ENCODE assay signal across 9 cellular contexts in the genomic region with DNA sequence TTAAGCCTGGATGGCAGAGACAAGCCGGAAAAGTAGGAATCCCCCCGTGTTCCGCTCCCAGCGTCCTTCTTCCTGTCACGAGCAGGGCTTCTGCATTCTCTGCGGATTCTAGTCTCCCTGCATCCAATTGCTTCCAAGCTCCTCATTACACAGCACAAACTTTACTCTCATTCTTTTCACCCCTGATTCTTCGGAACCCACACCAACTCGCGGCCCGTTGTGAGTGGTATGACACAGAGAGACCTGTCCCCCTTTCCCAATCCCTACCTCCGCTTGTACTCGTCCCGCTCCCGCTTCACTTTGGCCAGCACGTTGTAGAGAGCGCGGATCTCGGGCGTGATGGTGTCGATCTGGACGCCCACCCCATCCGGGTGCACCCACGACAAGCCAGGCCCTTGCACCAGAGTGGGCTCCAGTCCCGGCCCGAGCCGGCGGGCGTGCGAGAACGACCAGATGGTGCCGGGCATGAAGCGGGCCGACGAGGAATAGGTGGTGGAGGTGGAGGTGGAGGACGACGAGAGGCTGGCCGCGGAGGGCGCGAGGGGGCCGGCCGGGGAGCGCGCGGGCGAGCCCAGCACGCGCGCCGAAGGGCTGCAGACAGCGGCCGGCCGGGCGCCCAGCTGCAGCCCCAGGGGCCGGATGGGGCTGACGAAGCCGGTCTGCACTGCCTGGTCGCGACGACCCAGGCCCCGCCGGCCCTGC. TPM values are rescaled to one million over a fixed set of nuclear protein-coding genes. Genes with fewer than 3 reads are reported as not detected.
A peak's percentile ranks its signal among the peaks of the same experiment; 100 is the strongest.
DNase-seq lines count a peak whose midpoint lies in the region; TF ChIP-seq lines count a peak whose summit lies in the region.
"Had no signal": no experiment of that assay in that cellular context is flagged by ENCODE, and none has a peak within 500 bp of the region (broad histone marks: within the 10 kb centered on the region; RNA-seq: fewer than 3 reads in every experiment).

No MANE protein-coding gene starts in this region.

- no TSS peak for BruUV-seq in Caco-2 (replicated peaks; lab: Mats Ljungman, UMichigan)

- H3K36me3 Mint-ChIP-seq in Caco-2 (ENCODE audit: insufficient read depth, unreplicated experiment) = peaks cover 46% of the 10 kb centered on the region

- H3K27ac ChIP-seq in HUES64 (ENCODE audit: low read depth, low read length) = no peak overlapping the region
- H3K27ac ChIP-seq: epithelial cell of prostate had no signal

- no peaks in the 10 kb centered on the region for H3K27me3 Mint-ChIP-seq in Caco-2 (ENCODE audit: insufficient read depth, unreplicated experiment)

- no peaks in the 10 kb centered on the region for H3K27me3 ChIP-seq in HUES64 (ENCODE audit: insufficient read depth, low read length)
- no peaks in the 10 kb centered on the region for H3K27me3 ChIP-seq in mononuclear cell (ENCODE audit: insufficient read depth, low read length)
- no peaks in the 10 kb centered on the region for H3K27me3 ChIP-seq in Caco-2 (replicated peaks; ENCODE audit: control insufficient read depth, insufficient read depth, low read length)

- intact Hi-C loops in Caco-2 (cut with micrococcal nuclease; ENCODE audit: unreplicated experiment) = loop anchor here (5.0 kb wide), 1 partner anchor 142 kb away; no protein-coding TSS in a partner anchor

- peak overlapping the region; percentile 62 for H3K9ac ChIP-seq in HUES64 (ENCODE audit: low read depth, low read length)

- H3K4me3 Mint-ChIP-seq in Caco-2 (ENCODE audit: unreplicated experiment) = no peak overlapping the region

- no peaks in the 10 kb centered on the region for H3K9me3 Mint-ChIP-seq in Caco-2 (ENCODE audit: unreplicated experiment)

- no peak overlapping the region for H3K27ac Mint-ChIP-seq in Caco-2 (ENCODE audit: unreplicated experiment)

- peak overlapping the region; percentile 80 for H3K4me3 ChIP-seq in HUES64 (ENCODE audit: low read length)
- H3K4me3 ChIP-seq in cardiac fibroblast (replicated peaks in 1 of 2; ENCODE audit: low read depth in 2 of 2, low read length in 2 of 2) = peak overlapping the region; percentile 79 to 89
- H3K4me3 ChIP-seq in mononuclear cell (ENCODE audit: low read length) = peak overlapping the region; percentile 88
- no peak overlapping the region for H3K4me3 ChIP-seq in Caco-2 (ENCODE audit: low read depth, low read length)

- POLR2A ChIA-PET in Caco-2 (lab: Charles Lee) = interaction anchor here (3.6 kb wide), 1 partner anchor 21 kb away, joined by 24 read pairs; a partner anchor contains a TSS

- DNase-seq in stimulated activated CD4-positive, alpha-beta T cell treated with anti-CD3 and anti-CD28 coated beads, Interleukin-12 subunit alpha, Interleukin-12 subunit beta, amount 100 ng/mL, for 4 hours = peak; percentile 17
- DNase-seq in stimulated activated CD4-positive, alpha-beta T cell treated with anti-CD3 and anti-CD28 coated beads, Interleukin-1b, Interleukin-23, amount 100 ng/mL, for 48 hours = no peak
- DNase-seq in cardiac fibroblast (ENCODE audit: low read depth in 2 of 2) (peak in 1 of 2 donors; percentile 27), NCI-H2227 (lab: John Stamatoyannopoulos, UW; ENCODE audit: unreplicated experiment) (no peak), Caco-2 (no peak)
- no peak for DNase-seq in effector CD4-positive, alpha-beta T cell

- no peaks in the 10 kb centered on the region for H3K4me1 Mint-ChIP-seq in Caco-2 (ENCODE audit: low read depth, unreplicated experiment)

- WGBS in HUES64 = 2% methylated on average over 62 of the region's 62 CpGs

- peaks cover 43% of the 10 kb centered on the region for H3K36me3 ChIP-seq in HUES64 (ENCODE audit: insufficient read depth, low read length)
- peaks cover 6% of the 10 kb centered on the region; the same call in 1 of the 2 replicates for H3K36me3 ChIP-seq in Caco-2 (ENCODE audit: control insufficient read depth, insufficient read depth, low read length)

- no peaks in the 10 kb centered on the region for H3K9me3 ChIP-seq in HUES64 (ENCODE audit: insufficient read depth, low read depth, low read length)
- no peaks in the 10 kb centered on the region for H3K9me3 ChIP-seq in mononuclear cell (ENCODE audit: low read depth, low read length)
- no peaks in the 10 kb centered on the region for H3K9me3 ChIP-seq in Caco-2

- CTCF ChIA-PET in Caco-2 (lab: Charles Lee) = interaction anchor here (0.5 to 1.8 kb wide), 5 partner anchors 15 to 245 kb away, joined by 3 to 11 read pairs (median 3); a partner anchor contains a TSS

- peaks cover 13% of the 10 kb centered on the region; the same call in 1 of the 2 replicates for H3K4me1 ChIP-seq in HUES64 (ENCODE audit: insufficient read depth, low read length)
- H3K4me1 ChIP-seq in mononuclear cell (ENCODE audit: insufficient read depth, low read length) = peaks cover 70% of the 10 kb centered on the region
- peaks cover 7% of the 10 kb centered on the region; the same call in 1 of the 2 replicates for H3K4me1 ChIP-seq in Caco-2

- TF ChIP-seq CTCF in cardiac fibroblast (IDR thresholded peaks at IDR 0.05; ENCODE audit: low read depth, low read length) (no peak), Caco-2 (IDR thresholded peaks at IDR 0.05; ENCODE audit: insufficient read depth in 1 of 2, low read depth in 1 of 2, low read length in 1 of 2, severe bottlenecking in 1 of 2, unreplicated experiment in 1 of 2) (no peak)

RNA-seq across cellular contexts. Expression of a gene that starts 0.7 kb away (rescaled TPM):
- 9.0 TPM for polyA plus RNA-seq in HUES64 (2013, experiment 1 of 2)
- polyA plus RNA-seq in HUES64 (2013, experiment 2 of 2) = 8.5 TPM
- total RNA-seq in mononuclear cell = 8.0 TPM
- total RNA-seq in Caco-2 (2022) = 0.48 and 0.53 TPM in 2 replicates

RNA-seq across cellular contexts. Expression of a gene that starts 12.9 kb away (rescaled TPM):
- 61.9 TPM for polyA plus RNA-seq in HUES64 (2013, experiment 1 of 2)
- 59.0 TPM for polyA plus RNA-seq in HUES64 (2013, experiment 2 of 2)
- total RNA-seq in mononuclear cell (44.2 TPM), Caco-2 (2022) (145 and 157 TPM in 2 replicates)

RNA-seq across cellular contexts. Expression of a gene that starts 20.8 kb away (rescaled TPM):
- polyA plus RNA-seq in HUES64 (2013, experiment 1 of 2) = 5,269 TPM
- polyA plus RNA-seq in HUES64 (2013, experiment 2 of 2) = 5,160 TPM
- total RNA-seq in mononuclear cell = 2,093 TPM
- total RNA-seq in Caco-2 (2022) = 4,975 and 5,337 TPM in 2 replicates

RNA-seq across cellular contexts. Expression of a gene that starts 52.0 kb away (rescaled TPM):
- 181 TPM for polyA plus RNA-seq in HUES64 (2013, experiment 1 of 2)
- polyA plus RNA-seq in HUES64 (2013, experiment 2 of 2) = 207 TPM
- total RNA-seq in mononuclear cell = 208 TPM
- 223 and 229 TPM in 2 replicates for total RNA-seq in Caco-2 (2022)
